In genomic region chr9:14730367-14730958, GRCh38 we compare ENCODE assay signal across 28 cellular contexts. TPM values are rescaled to one million over a fixed set of nuclear protein-coding genes. Genes with fewer than 3 reads are reported as not detected.
"Had no signal": no experiment of that assay in that cellular context is flagged by ENCODE, and none has a peak within 500 bp of the region (broad histone marks: within the 10 kb centered on the region; RNA-seq: fewer than 3 reads in every experiment).

No MANE protein-coding gene starts in this region.

- H3K27ac ChIP-seq: breast epithelium, esophagus squamous epithelium, foreskin keratinocyte, heart right ventricle, neural progenitor cell, parathyroid adenoma, psoas muscle, thoracic aorta had no signal

- H3K9me3 Mint-ChIP-seq: activated B cell treated with CpG ODN at 0.5 μM for 24 hours; activated CD8-positive, alpha-beta T cell treated with anti-CD3 and anti-CD28 coated beads for 36 hours; activated naive CD4-positive, alpha-beta T cell treated with anti-CD3 and anti-CD28 coated beads, Interleukin-2, amount 50 U/mL, for 72 hours; activated T-cell treated with anti-CD3 and anti-CD28 coated beads, Interleukin-2, amount 50 U/mL, for 72 hours; central memory CD8-positive, alpha-beta T cell; naive thymus-derived CD8-positive, alpha-beta T cell; neural progenitor cell; T-helper 2 cell treated with Interferon-gamma antibody and Interleukin-4, amounts not matched to agents 5 μg/mL and 100 μg/mL, for 36 hours had no signal

- H3K4me3 ChIP-seq: breast epithelium, esophagus squamous epithelium, heart right ventricle, neural progenitor cell, psoas muscle, thoracic aorta had no signal

- H3K9me3 ChIP-seq: breast epithelium, esophagus squamous epithelium, heart right ventricle, psoas muscle, thoracic aorta had no signal

- DNase-seq: activated B cell treated with CpG ODN at 0.5 μM for 24 hours; activated CD4-positive, alpha-beta T cell treated with anti-CD3 and anti-CD28 coated beads, Interleukin-2, amount 50 U/mL, for 1 hour; activated CD8-positive, alpha-beta T cell treated with anti-CD3 and anti-CD28 coated beads for 36 hours; activated naive CD4-positive, alpha-beta T cell; activated T-cell treated with anti-CD3 and anti-CD28 coated beads for 4 hours; activated T-cell treated with anti-CD3 and anti-CD28 coated beads, Interleukin-2, amount 50 U/mL, for 72 hours; dermis blood vessel endothelial cell; effector CD4-positive, alpha-beta T cell; esophagus squamous epithelium; foreskin keratinocyte; heart right ventricle; mammary epithelial cell; midbrain; naive thymus-derived CD8-positive, alpha-beta T cell; occipital lobe; psoas muscle; stimulated activated CD4-positive, alpha-beta T cell treated with anti-CD3 and anti-CD28 coated beads, Interleukin-2, amount 100 ng/mL, for 48 hours; stimulated activated naive CD8-positive, alpha-beta T cell treated with anti-CD3 and anti-CD28 coated beads, Interleukin-15, Interleukin-2, amounts not matched to agents 100 U/mL and 50 U/mL, for 24 hours; T-helper 1 cell; trophoblast cell had no signal

- H3K36me3 Mint-ChIP-seq: activated naive CD4-positive, alpha-beta T cell treated with anti-CD3 and anti-CD28 coated beads, Interleukin-2, amount 50 U/mL, for 72 hours; naive thymus-derived CD8-positive, alpha-beta T cell had no signal

- H3K4me1 ChIP-seq: breast epithelium, esophagus squamous epithelium, foreskin keratinocyte, heart right ventricle, neural progenitor cell, parathyroid adenoma, psoas muscle had no signal

- H3K27me3 ChIP-seq: breast epithelium, esophagus squamous epithelium, heart right ventricle had no signal

- H3K4me3 Mint-ChIP-seq: activated B cell treated with CpG ODN at 0.5 μM for 24 hours; activated CD8-positive, alpha-beta T cell treated with anti-CD3 and anti-CD28 coated beads for 36 hours; activated T-cell treated with anti-CD3 and anti-CD28 coated beads, Interleukin-2, amount 50 U/mL, for 72 hours; central memory CD8-positive, alpha-beta T cell; naive thymus-derived CD8-positive, alpha-beta T cell; neural progenitor cell; T-helper 2 cell treated with Interferon-gamma antibody and Interleukin-4, amounts not matched to agents 5 μg/mL and 100 μg/mL, for 36 hours had no signal

- H3K27ac Mint-ChIP-seq: activated B cell treated with CpG ODN at 0.5 μM for 24 hours; activated CD8-positive, alpha-beta T cell treated with anti-CD3 and anti-CD28 coated beads for 36 hours; activated naive CD4-positive, alpha-beta T cell treated with anti-CD3 and anti-CD28 coated beads, Interleukin-2, amount 50 U/mL, for 72 hours; activated T-cell treated with anti-CD3 and anti-CD28 coated beads, Interleukin-2, amount 50 U/mL, for 72 hours; naive thymus-derived CD8-positive, alpha-beta T cell; neural progenitor cell; T-helper 2 cell treated with Interferon-gamma antibody and Interleukin-4, amounts not matched to agents 5 μg/mL and 100 μg/mL, for 36 hours had no signal

- ATAC-seq: activated CD8-positive, alpha-beta T cell treated with anti-CD3 and anti-CD28 coated beads for 36 hours; activated naive CD4-positive, alpha-beta T cell treated with anti-CD3 and anti-CD28 coated beads, Interleukin-2, amount 50 U/mL, for 72 hours; activated T-cell treated with anti-CD3 and anti-CD28 coated beads, Interleukin-2, amount 50 U/mL, for 72 hours; foreskin keratinocyte; naive thymus-derived CD8-positive, alpha-beta T cell; psoas muscle; stimulated activated naive CD8-positive, alpha-beta T cell treated with anti-CD3 and anti-CD28 coated beads, Interleukin-15, Interleukin-2, amounts not matched to agents 100 U/mL and 50 U/mL, for 24 hours had no signal

- H3K4me1 Mint-ChIP-seq: activated B cell treated with CpG ODN at 0.5 μM for 24 hours; central memory CD8-positive, alpha-beta T cell; naive thymus-derived CD8-positive, alpha-beta T cell; neural progenitor cell had no signal

- H3K36me3 ChIP-seq: breast epithelium, esophagus squamous epithelium, neural progenitor cell, thoracic aorta had no signal

RNA-seq across cellular contexts. Expression of gene CER1, which starts 7.9 kb away (rescaled TPM):
- total RNA-seq: activated B cell treated with CpG ODN at 0.5 μM for 24 hours; activated CD8-positive, alpha-beta T cell treated with anti-CD3 and anti-CD28 coated beads for 36 hours; activated naive CD4-positive, alpha-beta T cell treated with anti-CD3 and anti-CD28 coated beads, Interleukin-2, amount 50 U/mL, for 72 hours; activated T-cell treated with anti-CD3 and anti-CD28 coated beads, Interleukin-2, amount 50 U/mL, for 72 hours; breast epithelium; dermis blood vessel endothelial cell; esophagus squamous epithelium; foreskin keratinocyte; liver; mammary epithelial cell; naive thymus-derived CD8-positive, alpha-beta T cell; occipital lobe; psoas muscle; thoracic aorta had no signal
- polyA plus RNA-seq: foreskin keratinocyte; heart right ventricle; liver; mammary epithelial cell; naive thymus-derived CD8-positive, alpha-beta T cell; psoas muscle had no signal
